ENCODE assay signal across 11 cellular contexts in the genomic region with DNA sequence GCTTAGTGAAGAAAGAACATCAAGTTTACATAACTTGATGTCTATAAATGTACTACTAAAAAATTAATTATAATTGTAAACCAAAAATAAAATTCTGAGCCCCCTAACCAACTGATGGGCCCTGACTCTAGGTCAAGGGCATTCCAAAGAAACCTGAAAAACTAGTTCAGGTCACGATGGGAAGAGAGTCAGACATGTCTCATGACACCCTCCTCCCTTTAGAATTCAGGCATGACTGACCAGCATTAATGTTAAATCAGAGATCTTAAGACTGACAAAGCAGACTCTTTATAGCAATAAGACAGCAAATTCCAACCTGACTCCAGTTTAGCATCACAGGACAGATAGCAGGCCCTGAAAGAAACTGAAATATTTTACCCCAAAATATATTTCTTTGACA.
"Had no signal": no experiment of that assay in that cellular context is flagged by ENCODE, and none has a peak within 500 bp of the region (broad histone marks: within the 10 kb centered on the region; RNA-seq: fewer than 3 reads in every experiment).

No MANE protein-coding gene starts in this region.

- H3K9ac ChIP-seq: neural progenitor cell had no signal

- H3K4me1 ChIP-seq: neural progenitor cell had no signal

- H3K27me3 ChIP-seq: neural progenitor cell, ovary had no signal

- H3K4me3 ChIP-seq: lung, neural progenitor cell, ovary had no signal

- H3K4me2 ChIP-seq: neural progenitor cell had no signal

- H2AFZ ChIP-seq: neural progenitor cell had no signal

- H3K9me3 ChIP-seq: ovary had no signal

- ATAC-seq: left colon; stimulated activated effector memory CD8-positive, alpha-beta T cell treated with anti-CD3 and anti-CD28 coated beads, Interleukin-12 subunit alpha, Interleukin-12 subunit beta, amount 100 ng/mL, for 72 hours had no signal

- H3K27ac ChIP-seq: neural progenitor cell, ovary had no signal

- FAIRE-seq: colon, frontal cortex had no signal

- H3K36me3 ChIP-seq: neural progenitor cell, ovary had no signal

- DNase-seq: activated CD4-positive, alpha-beta T cell treated with anti-CD3 and anti-CD28 coated beads, Interleukin-2, amount 50 U/mL, for 48 hours; activated naive CD4-positive, alpha-beta T cell treated with anti-CD3 and anti-CD28 coated beads, Interleukin-2, amount 10 ng/mL, durations not matched to agents 7 days and 5 days; activated T-cell treated with anti-CD3 and anti-CD28 coated beads, Interleukin-2, amount 50 U/mL, for 24 hours; head of caudate nucleus; left colon; ovary had no signal
